Comparison of ENCODE assay signal across 16 cellular contexts in genomic region chr5:156201793-156202388, GRCh38.
DNase-seq lines count a peak whose midpoint lies in the region; ATAC-seq, FAIRE-seq and TF ChIP-seq lines count a peak whose summit lies in the region.
"Had no signal": no experiment of that assay in that cellular context is flagged by ENCODE, and none has a peak within 500 bp of the region (broad histone marks: within the 10 kb centered on the region; RNA-seq: fewer than 3 reads in every experiment).

No MANE protein-coding gene starts in this region.

- H3K9me3 ChIP-seq in left ventricle myocardium inferior (replicated peaks) (no peaks in the 10 kb centered on the region), astrocyte (ENCODE audit: insufficient read depth, low read depth, low read length) (no peaks in the 10 kb centered on the region)
- H3K9me3 ChIP-seq: upper lobe of left lung had no signal

- H3K27ac ChIP-seq in left ventricle myocardium inferior (replicated peaks) (no peak overlapping the region), astrocyte (ENCODE audit: low read depth, low read length) (peak overlapping the region; percentile 60)
- H3K27ac ChIP-seq: RWPE1, upper lobe of left lung, VCaP had no signal

- H2AFZ ChIP-seq in astrocyte (ENCODE audit: low read depth, low read length): no peak overlapping the region

- FAIRE-seq in astrocyte (lab: Jason Lieb, UNC): peak; percentile 43
- FAIRE-seq: GM18507 had no signal

- no peaks in the 10 kb centered on the region for H3K27me3 Mint-ChIP-seq in astrocyte (ENCODE audit: low read depth, unreplicated experiment)
- no peaks in the 10 kb centered on the region for H3K27me3 Mint-ChIP-seq in activated T-cell treated with anti-CD3 and anti-CD28 coated beads, Interleukin-2, amount 50 U/mL, for 72 hours (ENCODE audit: low read depth)
- no peaks in the 10 kb centered on the region for H3K27me3 Mint-ChIP-seq in activated CD4-positive, alpha-beta memory T cell treated with anti-CD3 and anti-CD28 coated beads for 36 hours
- H3K27me3 Mint-ChIP-seq: naive thymus-derived CD8-positive, alpha-beta T cell had no signal

- H3K4me1 ChIP-seq in left ventricle myocardium inferior (peaks cover 12% of the 10 kb centered on the region), astrocyte (ENCODE audit: insufficient read depth, low read length) (peaks cover 7% of the 10 kb centered on the region)
- H3K4me1 ChIP-seq: upper lobe of left lung had no signal

- H3K4me2 ChIP-seq in astrocyte (ENCODE audit: low read length): peak overlapping the region; percentile 71

- H3K27me3 ChIP-seq in left ventricle myocardium inferior (ENCODE audit: low read depth): no peaks in the 10 kb centered on the region
- no peaks in the 10 kb centered on the region for H3K27me3 ChIP-seq in astrocyte (ENCODE audit: insufficient read depth, low read length)
- H3K27me3 ChIP-seq: upper lobe of left lung had no signal

- no peak overlapping the region for H3K4me3 Mint-ChIP-seq in astrocyte (ENCODE audit: unreplicated experiment)
- H3K4me3 Mint-ChIP-seq in activated T-cell treated with anti-CD3 and anti-CD28 coated beads, Interleukin-2, amount 50 U/mL, for 72 hours: no peak overlapping the region
- no peak overlapping the region for H3K4me3 Mint-ChIP-seq in activated CD4-positive, alpha-beta memory T cell treated with anti-CD3 and anti-CD28 coated beads for 36 hours
- H3K4me3 Mint-ChIP-seq: naive thymus-derived CD8-positive, alpha-beta T cell had no signal

- peak overlapping the region; percentile 16 for H3K9ac ChIP-seq in astrocyte (ENCODE audit: low read length)

- peaks cover 9% of the 10 kb centered on the region for H3K4me1 Mint-ChIP-seq in astrocyte (ENCODE audit: low read depth, unreplicated experiment)
- H3K4me1 Mint-ChIP-seq in activated T-cell treated with anti-CD3 and anti-CD28 coated beads, Interleukin-2, amount 50 U/mL, for 72 hours (ENCODE audit: low read depth): no peaks in the 10 kb centered on the region
- no peaks in the 10 kb centered on the region for H3K4me1 Mint-ChIP-seq in activated CD4-positive, alpha-beta memory T cell treated with anti-CD3 and anti-CD28 coated beads for 36 hours (ENCODE audit: low read depth)
- H3K4me1 Mint-ChIP-seq: naive thymus-derived CD8-positive, alpha-beta T cell had no signal

- DNase-seq in left ventricle myocardium superior (no peak), left ventricle myocardium inferior (no peak), astrocyte (ENCODE audit: low read depth) (peak; percentile 73), iris pigment epithelial cell (ENCODE audit: low read depth) (peak; percentile 8), NCI-H748 (lab: John Stamatoyannopoulos, UW; ENCODE audit: unreplicated experiment) (no peak), NCI-H1930 (lab: John Stamatoyannopoulos, UW) (no peak)
- DNase-seq in activated T-cell treated with anti-CD3 and anti-CD28 coated beads, Interleukin-2, amount 50 U/mL, for 72 hours: no peak
- no peak for DNase-seq in activated CD4-positive, alpha-beta memory T cell treated with anti-CD3 and anti-CD28 coated beads for 36 hours
- DNase-seq: activated T-cell treated with anti-CD3 and anti-CD28 coated beads for 4 hours; AML-193; naive thymus-derived CD8-positive, alpha-beta T cell; NCI-H2171 treated with DMSO at 0.1 percent for 48 hours; upper lobe of left lung had no signal

- H3K36me3 ChIP-seq in left ventricle myocardium inferior: no peaks in the 10 kb centered on the region
- no peaks in the 10 kb centered on the region for H3K36me3 ChIP-seq in astrocyte (ENCODE audit: insufficient read depth, low read length)
- H3K36me3 ChIP-seq: upper lobe of left lung had no signal

- TF ChIP-seq CTCF in left ventricle myocardium inferior (IDR thresholded peaks at IDR 0.05; ENCODE audit: borderline replicate concordance) (no peak), astrocyte (IDR thresholded peaks at IDR 0.05; ENCODE audit: insufficient read depth, low read depth, low read length) (no peak)

- peak; percentile 58 for ATAC-seq in left ventricle myocardium superior
- no peak for ATAC-seq in activated T-cell treated with anti-CD3 and anti-CD28 coated beads, Interleukin-2, amount 50 U/mL, for 72 hours (replicated peaks in 1 of 2)
- ATAC-seq: naive thymus-derived CD8-positive, alpha-beta T cell had no signal

- intact Hi-C loops in left ventricle myocardium superior (cut with micrococcal nuclease) (no loop called here), left ventricle myocardium inferior (cut with micrococcal nuclease) (no loop called here)
- intact Hi-C loops in activated CD4-positive, alpha-beta memory T cell treated with anti-CD3 and anti-CD28 coated beads for 36 hours (cut with micrococcal nuclease): no loop called here

- peak overlapping the region; percentile 28 for H3K27ac Mint-ChIP-seq in astrocyte (ENCODE audit: unreplicated experiment)
- H3K27ac Mint-ChIP-seq in activated T-cell treated with anti-CD3 and anti-CD28 coated beads, Interleukin-2, amount 50 U/mL, for 72 hours: no peak overlapping the region
- no peak overlapping the region for H3K27ac Mint-ChIP-seq in activated CD4-positive, alpha-beta memory T cell treated with anti-CD3 and anti-CD28 coated beads for 36 hours
- H3K27ac Mint-ChIP-seq: naive thymus-derived CD8-positive, alpha-beta T cell had no signal

- no peaks in the 10 kb centered on the region for H3K36me3 Mint-ChIP-seq in astrocyte (ENCODE audit: low read depth, unreplicated experiment)
- no peaks in the 10 kb centered on the region for H3K36me3 Mint-ChIP-seq in activated T-cell treated with anti-CD3 and anti-CD28 coated beads, Interleukin-2, amount 50 U/mL, for 72 hours (ENCODE audit: insufficient read depth in 2 of 2)
- H3K36me3 Mint-ChIP-seq in activated CD4-positive, alpha-beta memory T cell treated with anti-CD3 and anti-CD28 coated beads for 36 hours: no peaks in the 10 kb centered on the region
- H3K36me3 Mint-ChIP-seq: naive thymus-derived CD8-positive, alpha-beta T cell had no signal

- POLR2A ChIA-PET in activated CD4-positive, alpha-beta memory T cell treated with anti-CD3 and anti-CD28 coated beads for 36 hours (lab: Charles Lee): no interaction called here

- H3K9me3 Mint-ChIP-seq in astrocyte (ENCODE audit: unreplicated experiment): peaks cover 2% of the 10 kb centered on the region
- no peaks in the 10 kb centered on the region for H3K9me3 Mint-ChIP-seq in activated T-cell treated with anti-CD3 and anti-CD28 coated beads, Interleukin-2, amount 50 U/mL, for 72 hours
- no peaks in the 10 kb centered on the region for H3K9me3 Mint-ChIP-seq in activated CD4-positive, alpha-beta memory T cell treated with anti-CD3 and anti-CD28 coated beads for 36 hours

- H3K4me3 ChIP-seq in left ventricle myocardium inferior (no peak overlapping the region), astrocyte (ENCODE audit: insufficient read depth, low read depth, low read length) (no peak overlapping the region)
- H3K4me3 ChIP-seq: upper lobe of left lung had no signal

- no peaks in the 10 kb centered on the region for H4K20me1 ChIP-seq in astrocyte (ENCODE audit: insufficient read depth, low read length)

- H3K79me2 ChIP-seq in astrocyte (ENCODE audit: insufficient read depth, low read length): no peaks in the 10 kb centered on the region

- CTCF ChIA-PET in activated CD4-positive, alpha-beta memory T cell treated with anti-CD3 and anti-CD28 coated beads for 36 hours (lab: Charles Lee): no interaction called here

Comparison
In these comparisons a context has a peak if more than half of its experiments do, and no peak if none do; other contexts are left out.
1. DNase-seq: peak in astrocyte (single experiment) and iris pigment epithelial cell (single experiment); none in left ventricle myocardium superior (single experiment), left ventricle myocardium inferior (single experiment), activated T-cell treated with anti-CD3 and anti-CD28 coated beads, Interleukin-2, amount 50 U/mL, for 72 hours (0 of 2), activated CD4-positive, alpha-beta memory T cell treated with anti-CD3 and anti-CD28 coated beads for 36 hours (single experiment), NCI-H748 (single experiment) and NCI-H1930 (0 of 2).